ENCODE assay signal across 26 cellular contexts in the genomic region with DNA sequence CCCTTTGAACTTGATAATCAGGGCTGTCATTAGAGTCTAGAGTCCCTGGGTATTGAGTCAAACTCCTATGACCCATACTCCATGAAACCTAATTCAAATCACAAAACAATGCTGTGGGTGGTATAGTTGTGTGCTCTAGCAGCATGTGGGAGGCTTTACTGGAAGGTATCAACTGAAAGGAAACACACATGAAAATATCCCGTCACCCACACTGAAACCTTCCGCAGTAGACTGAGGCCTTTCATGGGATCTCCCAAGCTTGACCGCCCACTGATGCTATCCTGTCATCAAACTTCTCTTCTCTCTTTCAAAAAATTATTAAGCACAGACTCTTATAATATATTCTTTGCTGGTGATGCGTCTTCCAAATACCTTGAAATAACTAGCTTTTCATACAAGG.
"Had no signal": no experiment of that assay in that cellular context is flagged by ENCODE, and none has a peak within 500 bp of the region (broad histone marks: within the 10 kb centered on the region; RNA-seq: fewer than 3 reads in every experiment).

No MANE protein-coding gene starts in this region.

- H2AFZ ChIP-seq: neural progenitor cell had no signal

- DNase-seq: activated CD4-positive, alpha-beta T cell treated with anti-CD3 and anti-CD28 coated beads, Interleukin-2, amount 10 ng/mL, durations not matched to agents 7 days and 5 days; activated CD4-positive, CD25-positive, alpha-beta regulatory T cell treated with anti-CD3 and anti-CD28 coated beads, Interleukin-2, amount 50 U/mL, for 72 hours; activated CD8-positive, alpha-beta memory T cell treated with anti-CD3 and anti-CD28 coated beads, Interleukin-2, amount 10 ng/mL, durations not matched to agents 7 days and 5 days; activated CD8-positive, alpha-beta T cell treated with anti-CD3 and anti-CD28 coated beads for 36 hours; activated gamma-delta T cell; activated naive CD4-positive, alpha-beta T cell treated with anti-CD3 and anti-CD28 coated beads, Interleukin-2, amount 50 U/mL, for 16 hours; activated T-cell treated with anti-CD3 and anti-CD28 coated beads for 4 hours; anterior cingulate cortex; body of pancreas; heart right ventricle; kidney; left ventricle myocardium inferior; naive thymus-derived CD8-positive, alpha-beta T cell; retina; sigmoid colon; stimulated activated CD4-positive, alpha-beta T cell treated with anti-CD3 and anti-CD28 coated beads, Interleukin-15, amount 100 ng/mL, for 24 hours; stimulated activated naive CD4-positive, alpha-beta T cell; testis; trophoblast cell; uterus had no signal

- H3K27me3 ChIP-seq: body of pancreas, cardiac muscle cell, heart right ventricle, neural progenitor cell, sigmoid colon, testis, uterus had no signal

- H3K4me3 Mint-ChIP-seq: activated CD4-positive, alpha-beta T cell treated with anti-CD3 and anti-CD28 coated beads, Interleukin-2, amount 10 ng/mL, durations not matched to agents 7 days and 5 days; activated CD8-positive, alpha-beta memory T cell treated with anti-CD3 and anti-CD28 coated beads, Interleukin-2, amount 10 ng/mL, durations not matched to agents 7 days and 5 days; activated CD8-positive, alpha-beta T cell treated with anti-CD3 and anti-CD28 coated beads for 36 hours; activated T-helper 1 cell treated with anti-CD3 and anti-CD28 coated beads, Interleukin-12 subunit alpha, Interleukin-12 subunit beta, Interleukin-2, Interleukin-4 antibody, amounts not matched to agents 30 ng/mL and 10 ng/mL and 1 ng/mL, durations not matched to agents 14 hours and 24 hours and 36 hours; naive thymus-derived CD8-positive, alpha-beta T cell; neural progenitor cell had no signal

- H3K27me3 Mint-ChIP-seq: activated CD4-positive, alpha-beta T cell treated with anti-CD3 and anti-CD28 coated beads, Interleukin-2, amount 10 ng/mL, durations not matched to agents 7 days and 5 days; activated CD8-positive, alpha-beta memory T cell treated with anti-CD3 and anti-CD28 coated beads, Interleukin-2, amount 10 ng/mL, durations not matched to agents 7 days and 5 days; activated CD8-positive, alpha-beta T cell treated with anti-CD3 and anti-CD28 coated beads for 36 hours had no signal

- H3K27ac Mint-ChIP-seq: activated CD4-positive, alpha-beta T cell treated with anti-CD3 and anti-CD28 coated beads, Interleukin-2, amount 10 ng/mL, durations not matched to agents 7 days and 5 days; activated CD8-positive, alpha-beta memory T cell treated with anti-CD3 and anti-CD28 coated beads, Interleukin-2, amount 10 ng/mL, durations not matched to agents 7 days and 5 days; activated CD8-positive, alpha-beta T cell treated with anti-CD3 and anti-CD28 coated beads for 36 hours; activated T-helper 1 cell treated with anti-CD3 and anti-CD28 coated beads, Interleukin-12 subunit alpha, Interleukin-12 subunit beta, Interleukin-2, Interleukin-4 antibody, amounts not matched to agents 30 ng/mL and 10 ng/mL and 1 ng/mL, durations not matched to agents 14 hours and 24 hours and 36 hours; naive thymus-derived CD8-positive, alpha-beta T cell; neural progenitor cell had no signal

- H3K4me1 ChIP-seq: sigmoid colon, testis, uterus had no signal

- H3K27ac ChIP-seq: body of pancreas, cardiac muscle cell, epithelial cell of prostate, heart right ventricle, left ventricle myocardium inferior, neural progenitor cell, sigmoid colon, testis, uterus, VCaP had no signal

- H3K9me3 Mint-ChIP-seq: activated CD4-positive, alpha-beta T cell treated with anti-CD3 and anti-CD28 coated beads, Interleukin-2, amount 10 ng/mL, durations not matched to agents 7 days and 5 days; activated CD8-positive, alpha-beta T cell treated with anti-CD3 and anti-CD28 coated beads for 36 hours; activated T-helper 1 cell treated with anti-CD3 and anti-CD28 coated beads, Interleukin-12 subunit alpha, Interleukin-12 subunit beta, Interleukin-2, Interleukin-4 antibody, amounts not matched to agents 30 ng/mL and 10 ng/mL and 1 ng/mL, durations not matched to agents 14 hours and 24 hours and 36 hours; neural progenitor cell had no signal

- ATAC-seq: activated CD8-positive, alpha-beta memory T cell treated with anti-CD3 and anti-CD28 coated beads, Interleukin-2, amount 10 ng/mL, durations not matched to agents 7 days and 5 days; activated CD8-positive, alpha-beta T cell treated with anti-CD3 and anti-CD28 coated beads for 36 hours; body of pancreas; heart right ventricle; naive thymus-derived CD8-positive, alpha-beta T cell had no signal

- H3K4me3 ChIP-seq: body of pancreas, cardiac muscle cell, heart right ventricle, left ventricle myocardium inferior, neural progenitor cell, sigmoid colon, smooth muscle cell, testis, uterus had no signal

- H3K9ac ChIP-seq: neural progenitor cell had no signal

- H3K36me3 Mint-ChIP-seq: activated CD8-positive, alpha-beta memory T cell treated with anti-CD3 and anti-CD28 coated beads, Interleukin-2, amount 10 ng/mL, durations not matched to agents 7 days and 5 days; naive thymus-derived CD8-positive, alpha-beta T cell; neural progenitor cell had no signal

- H3K4me2 ChIP-seq: neural progenitor cell, smooth muscle cell had no signal

- H3K9me3 ChIP-seq: body of pancreas, heart right ventricle, left ventricle myocardium inferior, sigmoid colon, testis, uterus had no signal

- H3K4me1 Mint-ChIP-seq: activated CD4-positive, alpha-beta T cell treated with anti-CD3 and anti-CD28 coated beads, Interleukin-2, amount 10 ng/mL, durations not matched to agents 7 days and 5 days; activated CD8-positive, alpha-beta memory T cell treated with anti-CD3 and anti-CD28 coated beads, Interleukin-2, amount 10 ng/mL, durations not matched to agents 7 days and 5 days had no signal

- H3K36me3 ChIP-seq: cardiac muscle cell, heart right ventricle, left ventricle myocardium inferior, neural progenitor cell, sigmoid colon, uterus had no signal
